19 cellular contexts compared by ENCODE assay signal in genomic region chr20:50395914-50396488, GRCh38.
DNase-seq lines count a peak whose midpoint lies in the region; ATAC-seq and TF ChIP-seq lines count a peak whose summit lies in the region.
"Had no signal": no experiment of that assay in that cellular context is flagged by ENCODE, and none has a peak within 500 bp of the region (broad histone marks: within the 10 kb centered on the region; RNA-seq: fewer than 3 reads in every experiment).

No MANE protein-coding gene starts in this region.

- H3K4me1 ChIP-seq in adipocyte (ENCODE audit: control insufficient read depth, insufficient read depth, low read length) (peaks cover 14% of the 10 kb centered on the region), esophagus (ENCODE audit: control insufficient read depth in 2 of 2, insufficient read depth in 2 of 2, low read length in 1 of 2) (peaks cover 2 to 6% of the 10 kb centered on the region in 2 donors), parathyroid adenoma (no peaks in the 10 kb centered on the region), thyroid gland (peaks cover 21 to 48% of the 10 kb centered on the region in 2 donors)

- H3K27me3 ChIP-seq in adipocyte (replicated peaks; ENCODE audit: control insufficient read depth, insufficient read depth, low read length) (no peaks in the 10 kb centered on the region), esophagus (ENCODE audit: control insufficient read depth in 1 of 2, insufficient read depth in 2 of 2, low read length in 2 of 2) (no peaks in the 10 kb centered on the region), parathyroid adenoma (ENCODE audit: control insufficient read depth, insufficient read depth, low read length) (no peaks in the 10 kb centered on the region), thyroid gland (no peaks in the 10 kb centered on the region)
- H3K27me3 ChIP-seq: neutrophil had no signal

- no peak overlapping the region for H3K4me3 ChIP-seq in adipocyte (ENCODE audit: low read length)
- H3K4me3 ChIP-seq in esophagus (ENCODE audit: low read depth in 1 of 2, low read length in 2 of 2) = no peak overlapping the region
- no peak overlapping the region for H3K4me3 ChIP-seq in parathyroid adenoma (ENCODE audit: low read depth, low read length)
- H3K4me3 ChIP-seq in thyroid gland (replicated peaks in 1 of 3) = no peak overlapping the region

- WGBS in esophagus, 2 donors = 91 to 92% methylated on average over 14 of the region's 14 CpGs
- WGBS in thyroid gland, 2 donors = 95 to 97% methylated on average over 14 of the region's 14 CpGs

- TF ChIP-seq CTCF in parathyroid adenoma (IDR thresholded peaks at IDR 0.05) (no peak), thyroid gland (IDR thresholded peaks at IDR 0.05) (no peak)

- H3K9me3 ChIP-seq in adipocyte (ENCODE audit: control insufficient read depth, low read length) (no peaks in the 10 kb centered on the region), esophagus (ENCODE audit: control insufficient read depth in 2 of 2, insufficient read depth in 1 of 2, low read depth in 1 of 2, low read length in 1 of 2) (no peaks in the 10 kb centered on the region), parathyroid adenoma (ENCODE audit: control insufficient read depth, low read length) (no peaks in the 10 kb centered on the region), thyroid gland (no peaks in the 10 kb centered on the region)
- H3K9me3 ChIP-seq: neutrophil had no signal

- DNase-seq in adipocyte (ENCODE audit: low read depth) (no peak), thyroid gland (no peak), NCI-H2107 (lab: John Stamatoyannopoulos, UW) (no peak)
- no peak for DNase-seq in activated CD4-positive, alpha-beta T cell treated with anti-CD3 and anti-CD28 coated beads for 1 hour
- DNase-seq: activated CD4-positive, alpha-beta T cell treated with anti-CD3 and anti-CD28 coated beads, Interleukin-2, amount 50 U/mL, for 48 hours; activated CD8-positive, alpha-beta memory T cell treated with anti-CD3 and anti-CD28 coated beads, Interleukin-2, amount 50 U/mL, for 48 hours; activated naive CD8-positive, alpha-beta T cell treated with anti-CD3 and anti-CD28 coated beads, Interleukin-2, amount 10 ng/mL, durations not matched to agents 7 days and 5 days; CD8-positive, alpha-beta T cell; DMS153; KG1; NCI-H146; NCI-H2171 treated with DMSO at 0.1 percent for 48 hours; NCI-H524 treated with DMSO at 0.1 percent for 48 hours; stimulated activated CD4-positive, alpha-beta T cell treated with anti-CD3 and anti-CD28 coated beads, Interleukin-15, amount 100 ng/mL, for 24 hours had no signal

- H3K79me2 ChIP-seq in parathyroid adenoma = no peaks in the 10 kb centered on the region

- ATAC-seq in HG03460 (IDR thresholded peaks at IDR 0.05; ENCODE audit: unreplicated experiment) = no peak
- no peak for ATAC-seq in GM21737 (IDR thresholded peaks at IDR 0.05; ENCODE audit: unreplicated experiment)
- ATAC-seq: CD8-positive, alpha-beta T cell had no signal

- no peak overlapping the region for H2AFZ ChIP-seq in parathyroid adenoma

- TF ChIP-seq POLR2A in thyroid gland (IDR thresholded peaks at IDR 0.05) = no peak

- H3K9ac ChIP-seq in adipocyte (ENCODE audit: low read length) (peak overlapping the region; percentile 39), parathyroid adenoma (no peak overlapping the region)

- H3K36me3 ChIP-seq in adipocyte (ENCODE audit: control insufficient read depth, insufficient read depth, low read length, severe bottlenecking) (no peaks in the 10 kb centered on the region), esophagus (ENCODE audit: control insufficient read depth in 2 of 2, insufficient read depth in 2 of 2, low read length in 1 of 2) (no peaks in the 10 kb centered on the region), parathyroid adenoma (ENCODE audit: control insufficient read depth, insufficient read depth, low read length) (no peaks in the 10 kb centered on the region), thyroid gland (no peaks in the 10 kb centered on the region)
- H3K36me3 ChIP-seq: neutrophil had no signal

- no peak overlapping the region for H3K4me2 ChIP-seq in parathyroid adenoma (ENCODE audit: low read length)

- H3K27ac ChIP-seq in esophagus (ENCODE audit: low read depth in 2 of 2, low read length in 1 of 2) (peak overlapping the region; percentile 74 to 75), parathyroid adenoma (peak overlapping the region; percentile 11), thyroid gland (peak overlapping the region in 2 of 3 donors; percentile 40 to 61)

- intact Hi-C loops in thyroid gland (cut with DNase I) = no loop called here

Comparison
In these comparisons a context has a peak if more than half of its experiments do, and no peak if none do; other contexts are left out.
1. H3K27ac ChIP-seq: peak in every context shown above with its lines; median percentile 74 in esophagus; 50 in thyroid gland; 11 in parathyroid adenoma.